Comparison of ENCODE assay signal across 22 cellular contexts in genomic region chr4:153502584-153502983, GRCh38. TPM values are rescaled to one million over a fixed set of nuclear protein-coding genes. Genes with fewer than 3 reads are reported as not detected.
DNase-seq lines count a peak whose midpoint lies in the region; ATAC-seq, FAIRE-seq and TF ChIP-seq lines count a peak whose summit lies in the region.
"Had no signal": no experiment of that assay in that cellular context is flagged by ENCODE, and none has a peak within 500 bp of the region (broad histone marks: within the 10 kb centered on the region; RNA-seq: fewer than 3 reads in every experiment).

No MANE protein-coding gene starts in this region.

- peak overlapping the region; percentile 22; the same call in 1 of the 2 replicates for H3K4me2 ChIP-seq in GM12878 (ENCODE audit: control insufficient read depth, insufficient read depth)

- no peak for TF ChIP-seq CTCF in GM12878 (IDR thresholded peaks at IDR 0.05 in 2 of 3, conservative IDR thresholded peaks at IDR 0.05 in 1 of 3; ENCODE audit: control insufficient read depth in 2 of 3, extremely low read depth in 1 of 3, insufficient read depth in 1 of 3, low read depth in 3 of 3, low read length in 3 of 3)

- 50% methylated on average over 1 of the region's 1 CpG for WGBS in GM12878 (ENCODE audit: insufficient coverage, insufficient replicate concordance, low lambda C conversion rate, missing lambda C conversion rate)

- intact Hi-C loops in GM12878 (cut with micrococcal nuclease; ENCODE audit: unreplicated experiment) = no loop called here

- POLR2A ChIA-PET in GM12878 (lab: Charles Lee) = interaction anchor here (0.8 to 18.1 kb wide), 4 partner anchors 10 to 25 kb away, joined by 4 to 322 read pairs (median 7); no protein-coding TSS in a partner anchor

- no peak overlapping the region for H2AFZ ChIP-seq in GM12878 (ENCODE audit: control insufficient read depth, low read depth, low read length)

- ATAC-seq in activated CD4-positive, CD25-positive, alpha-beta regulatory T cell treated with anti-CD3 and anti-CD28 coated beads, Interleukin-2, amount 50 U/mL, for 24 hours = peak; percentile 60 to 66
- no peak for ATAC-seq in GM12878
- no peak for ATAC-seq in natural killer cell treated with Interleukin-12 subunit alpha and Interleukin-12 subunit beta and Interleukin-15 and Interleukin-18, amount 100 ng/mL, for 72 hours
- no peak for ATAC-seq in GM18909 (IDR thresholded peaks at IDR 0.05; ENCODE audit: poor library complexity, unreplicated experiment)
- ATAC-seq: lower lobe of right lung, pancreas, sciatic nerve had no signal

- DNase-seq in activated CD4-positive, CD25-positive, alpha-beta regulatory T cell treated with anti-CD3 and anti-CD28 coated beads, Interleukin-2, amount 50 U/mL, for 72 hours = no peak
- peak; percentile 57 for DNase-seq in HCEC 1CT
- no peak for DNase-seq in GM12878 (ENCODE audit: low read depth, low spot score)
- DNase-seq in natural killer cell treated with Interleukin-12 subunit alpha and Interleukin-12 subunit beta and Interleukin-15 and Interleukin-18, amount 100 ng/mL, for 72 hours (ENCODE audit: low spot score) = no peak
- no peak for DNase-seq in stimulated activated CD4-positive, alpha-beta T cell treated with anti-CD3 and anti-CD28 coated beads, Interleukin-4, amount 100 ng/mL, for 24 hours
- DNase-seq in KG1 (lab: John Stamatoyannopoulos, UW) = no peak
- DNase-seq: amniotic stem cell, caudate nucleus, GOT3, lower lobe of right lung, NCI-H1436, NCI-H774, OCI-M1, pancreas, substantia nigra, T-helper 9 cell had no signal

- peaks cover 92% of the 10 kb centered on the region for H3K79me2 ChIP-seq in GM12878 (ENCODE audit: control insufficient read depth, insufficient read depth, low read length)

- no peaks in the 10 kb centered on the region for H3K27me3 Mint-ChIP-seq in natural killer cell treated with Interleukin-12 subunit alpha and Interleukin-12 subunit beta and Interleukin-15 and Interleukin-18, amount 100 ng/mL, for 72 hours

- H3K27me3 ChIP-seq in GM12878 (replicated peaks in 1 of 2; ENCODE audit: control insufficient read depth in 2 of 2, insufficient read depth in 2 of 2, low read length in 1 of 2) = no peaks in the 10 kb centered on the region
- H3K27me3 ChIP-seq: esophagus muscularis mucosa, pancreas, SJSA1 had no signal

- in situ Hi-C loops in GM12878 (cut with MboI) = no loop called here

- H3K9me3 Mint-ChIP-seq in natural killer cell treated with Interleukin-12 subunit alpha and Interleukin-12 subunit beta and Interleukin-15 and Interleukin-18, amount 100 ng/mL, for 72 hours = no peaks in the 10 kb centered on the region

- H3K36me3 ChIP-seq in GM12878 (ENCODE audit: control insufficient read depth in 2 of 2, insufficient read depth in 2 of 2, low read length in 1 of 2) = peaks cover 9 to 35% of the 10 kb centered on the region in 2 experiments
- H3K36me3 ChIP-seq: esophagus muscularis mucosa, lower lobe of right lung, pancreas, SJSA1 had no signal

- BruUV-seq in GM12878 (replicated peaks; lab: Mats Ljungman, UMichigan) = no TSS peak

- no peak for TF ChIP-seq POLR2A in GM12878 (IDR thresholded peaks at IDR 0.05; ENCODE audit: low read depth, low read length)

- no peak overlapping the region for H3K4me3 ChIP-seq in GM12878
- H3K4me3 ChIP-seq: esophagus muscularis mucosa, lower lobe of right lung, pancreas, SJSA1 had no signal

- no peak overlapping the region for H3K9ac ChIP-seq in GM12878 (ENCODE audit: control insufficient read depth, insufficient read depth, low read length)

- H3K4me3 Mint-ChIP-seq in natural killer cell treated with Interleukin-12 subunit alpha and Interleukin-12 subunit beta and Interleukin-15 and Interleukin-18, amount 100 ng/mL, for 72 hours = no peak overlapping the region

- H3K4me1 ChIP-seq in GM12878 (ENCODE audit: control insufficient read depth, insufficient read depth, low read length) = peaks cover 34% of the 10 kb centered on the region

- H3K36me3 Mint-ChIP-seq in natural killer cell treated with Interleukin-12 subunit alpha and Interleukin-12 subunit beta and Interleukin-15 and Interleukin-18, amount 100 ng/mL, for 72 hours = peaks cover 4% of the 10 kb centered on the region

- TF ChIP-seq RAD21 in GM12878 (IDR thresholded peaks at IDR 0.05; ENCODE audit: insufficient read depth, low read depth, low read length) = no peak

- SMC1A ChIA-PET in GM12878 (lab: Charles Lee; ENCODE audit: uncharacterized antibody, unreplicated experiment) = interaction anchor here (1.0 to 9.9 kb wide), 9 partner anchors 14 to 156 kb away, joined by 3 to 177 read pairs (median 5); no protein-coding TSS in a partner anchor

- CTCF ChIA-PET in GM12878 (lab: Yijun Ruan, JAX) = interaction anchor here (1.5 kb wide), 1 partner anchor 31 kb away, joined by 4 read pairs; no protein-coding TSS in a partner anchor

- RAD21 ChIA-PET in GM12878 (lab: Charles Lee; ENCODE audit: unreplicated experiment) = interaction anchor here (1.2 to 3.7 kb wide), 8 partner anchors 9 to 69 kb away, joined by 3 to 15 read pairs (median 4); no protein-coding TSS in a partner anchor

- peaks cover 7% of the 10 kb centered on the region for H4K20me1 ChIP-seq in GM12878 (ENCODE audit: control insufficient read depth, insufficient read depth)

- peak overlapping the region; percentile 10 to 84 for H3K27ac Mint-ChIP-seq in natural killer cell treated with Interleukin-12 subunit alpha and Interleukin-12 subunit beta and Interleukin-15 and Interleukin-18, amount 100 ng/mL, for 72 hours

- H3K9me3 ChIP-seq in GM12878 (replicated peaks; ENCODE audit: control insufficient read depth, insufficient read depth, low read length) = no peaks in the 10 kb centered on the region
- H3K9me3 ChIP-seq: esophagus muscularis mucosa, lower lobe of right lung, pancreas, SJSA1 had no signal

- peaks cover 65 to 66% of the 10 kb centered on the region in 2 donors for H3K4me1 Mint-ChIP-seq in natural killer cell treated with Interleukin-12 subunit alpha and Interleukin-12 subunit beta and Interleukin-15 and Interleukin-18, amount 100 ng/mL, for 72 hours (ENCODE audit: low read depth in 2 of 2)

- no peak for TF ChIP-seq EP300 in GM12878 (IDR thresholded peaks at IDR 0.05; ENCODE audit: borderline replicate concordance in 1 of 2, control insufficient read depth in 1 of 2, low read depth in 2 of 2, low read length in 2 of 2)

- H3K27ac ChIP-seq in GM12878 (ENCODE audit: control insufficient read depth, insufficient read depth) = peak overlapping the region; percentile 50; the same call in 1 of the 2 replicates
- H3K27ac ChIP-seq: 22Rv1, esophagus muscularis mucosa, lower lobe of right lung, pancreas, SJSA1 had no signal

- FAIRE-seq in GM12878 (lab: Jason Lieb, UNC) = no peak
- FAIRE-seq: pancreas had no signal

TF ChIP-seq in GM12878, 131 proteins besides CTCF, POLR2A, EP300 and RAD21 (continues in another document):
- no peak for TF ChIP-seq YY1 (IDR thresholded peaks at IDR 0.05; ENCODE audit: low read depth, low read length)
- no peak for TF ChIP-seq CBFB (IDR thresholded peaks at IDR 0.05; ENCODE audit: low read depth)
- no peak for TF ChIP-seq DPF2 (IDR thresholded peaks at IDR 0.05)
- no peak for TF ChIP-seq MTA3 (IDR thresholded peaks at IDR 0.05; ENCODE audit: borderline replicate concordance, low read length)
- no peak for TF ChIP-seq GABPA (IDR thresholded peaks at IDR 0.05; ENCODE audit: low read depth)
- no peak for TF ChIP-seq NRF1 (conservative IDR thresholded peaks at IDR 0.05; ENCODE audit: low read depth, low read length)
- no peak for TF ChIP-seq RUNX3 (IDR thresholded peaks at IDR 0.05; ENCODE audit: low read length)
- TF ChIP-seq BACH1 (IDR thresholded peaks at IDR 0.05; ENCODE audit: borderline replicate concordance) = no peak
- TF ChIP-seq CHD1 (IDR thresholded peaks at IDR 0.05; ENCODE audit: low read depth, low read length) = no peak
- TF ChIP-seq SIX5 (IDR thresholded peaks at IDR 0.05; ENCODE audit: low read depth, low read length, severe bottlenecking) = no peak

RNA-seq across cellular contexts. Expression of gene TMEM131L, which starts 36.4 kb away (rescaled TPM):
- 766 and 777 TPM in 2 replicates for total RNA-seq in GM12878 (2013; cell fraction: nucleolus; rRNA removed)
- total RNA-seq in GM12878 (2014; rRNA removed) = 77.0 and 90.4 TPM in 2 replicates
- 64.0 and 66.4 TPM in 2 replicates for total RNA-seq in GM12878 (2014; rRNA removed; fragmentation: Illumina TruSeq; extraction: Trizol)
- total RNA-seq in GM12878 (2021) = 77.8 and 85.2 TPM in 2 replicates
- polyA plus RNA-seq in GM12878 (2011; ENCODE audit: low read depth) = 39.6 TPM
- polyA plus RNA-seq in GM12878 (2011; rRNA removed) = 90.9 and 101 TPM in 2 replicates
- polyA plus RNA-seq in GM12878 (2011; cell fraction: cytosol; rRNA removed) = 65.6 and 84.8 TPM in 2 replicates
- 169 and 183 TPM in 2 replicates for polyA plus RNA-seq in GM12878 (2011; cell fraction: nucleus; rRNA removed)
- 45.1 and 70.5 TPM in 2 replicates for polyA plus RNA-seq in GM12878 (2012)
- polyA plus RNA-seq in GM12878 (2014; fragmentation: Illumina TruSeq; extraction: Trizol) = 74.3 and 94.5 TPM in 2 replicates
- 1 to 10 TPM; 8.5 to 9.5 TPM for polyA plus RNA-seq in GM12878 (2014; fragmentation: Nextera tagmentation; extraction: Ambion mirVana)
- 47.1 and 47.5 TPM in 2 replicates for polyA plus RNA-seq in GM12878 (2014; rRNA removed)
- polyA plus RNA-seq in GM12878 (2016; fragmentation: Nextera tagmentation; extraction: Ambion mirVana) = 10 to 100 TPM; 74.5 TPM
- 177 and 187 TPM in 2 replicates for polyA minus RNA-seq in GM12878 (2011; rRNA and poly(A)+ RNA removed)
- 53.1 and 74.4 TPM in 2 replicates for polyA minus RNA-seq in GM12878 (2011; cell fraction: cytosol; rRNA and poly(A)+ RNA removed)
- polyA minus RNA-seq in GM12878 (2011; cell fraction: nucleus; rRNA and poly(A)+ RNA removed) = 194 and 231 TPM in 2 replicates
- total RNA-seq in natural killer cell treated with Interleukin-12 subunit alpha and Interleukin-12 subunit beta and Interleukin-15 and Interleukin-18, amount 100 ng/mL, for 72 hours = 10 to 100 TPM; 35.8 to 42.3 TPM

Comparison
In these comparisons a context has a peak if more than half of its experiments do, and no peak if none do; other contexts are left out.
1. ATAC-seq: peak in activated CD4-positive, CD25-positive, alpha-beta regulatory T cell treated with anti-CD3 and anti-CD28 coated beads, Interleukin-2, amount 50 U/mL, for 24 hours (2 of 2); none in GM12878 (single experiment), natural killer cell treated with Interleukin-12 subunit alpha and Interleukin-12 subunit beta and Interleukin-15 and Interleukin-18, amount 100 ng/mL, for 72 hours (0 of 2) and GM18909 (single experiment).